Comparison of ENCODE assay signal across 8 cellular contexts in the genomic region with DNA sequence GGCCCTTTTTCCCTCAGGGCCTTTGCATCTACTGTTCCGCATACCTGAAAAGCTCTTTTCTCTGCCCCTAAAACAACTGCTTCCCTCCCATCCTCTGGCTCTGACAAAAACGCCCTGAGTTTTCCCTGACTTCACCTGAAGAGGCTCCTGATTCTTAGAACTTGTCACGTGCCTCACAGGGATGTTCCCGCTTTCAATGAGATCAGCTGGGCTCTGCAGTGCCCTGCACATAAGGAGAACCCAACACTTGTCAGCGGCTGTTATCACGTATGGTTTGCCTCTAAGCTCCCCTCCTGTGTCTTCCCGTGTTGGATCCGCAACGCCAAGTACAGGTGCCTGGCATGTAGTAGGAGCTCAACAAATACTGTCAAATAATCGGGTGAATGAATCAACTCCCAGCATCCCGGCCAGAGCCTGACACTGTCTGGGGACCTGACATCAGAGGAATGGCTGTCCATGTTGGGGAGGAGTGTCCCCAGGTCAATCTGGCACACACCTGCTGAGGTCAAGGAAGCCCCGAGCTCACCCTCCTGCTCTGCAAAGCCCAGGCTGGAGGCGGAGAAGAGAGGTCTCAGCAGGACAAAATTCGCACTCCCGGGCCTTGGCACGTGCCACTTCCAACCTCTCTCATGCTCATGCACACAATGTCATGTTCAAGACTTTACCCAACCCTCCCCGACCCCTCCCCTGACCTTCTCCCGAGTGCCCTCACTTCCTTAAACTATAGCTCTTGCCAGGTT. TPM values are rescaled to one million over a fixed set of nuclear protein-coding genes. Genes with fewer than 3 reads are reported as not detected.
A peak's percentile ranks its signal among the peaks of the same experiment; 100 is the strongest.
DNase-seq lines count a peak whose midpoint lies in the region; ATAC-seq lines count a peak whose summit lies in the region.

No MANE protein-coding gene starts in this region.

- peak overlapping the region; percentile 64 to 65 for H3K27ac Mint-ChIP-seq in T-cell
- H3K27ac Mint-ChIP-seq in stimulated activated naive B cell treated with anti-CD40 and anti-IgM and Interleukin-4, amounts not matched to agents 10 μg/mL and 1 μg/mL and 100 μg/mL, for 72 hours: peak overlapping the region; percentile 75

- 54% methylated on average over 18 of the region's 18 CpGs for WGBS in right cardiac atrium

- peaks cover 3% of the 10 kb centered on the region for H3K36me3 Mint-ChIP-seq in T-cell
- H3K36me3 Mint-ChIP-seq in stimulated activated naive B cell treated with anti-CD40 and anti-IgM and Interleukin-4, amounts not matched to agents 10 μg/mL and 1 μg/mL and 100 μg/mL, for 72 hours: peaks cover 4 to 5% of the 10 kb centered on the region in 2 donors

- peaks cover 0 to 4% of the 10 kb centered on the region in 2 donors for H3K27me3 Mint-ChIP-seq in T-cell
- no peaks in the 10 kb centered on the region for H3K27me3 Mint-ChIP-seq in stimulated activated naive B cell treated with anti-CD40 and anti-IgM and Interleukin-4, amounts not matched to agents 10 μg/mL and 1 μg/mL and 100 μg/mL, for 72 hours

- no peaks in the 10 kb centered on the region for H3K27me3 ChIP-seq in right cardiac atrium (ENCODE audit: control insufficient read depth, insufficient read depth)

- no peaks in the 10 kb centered on the region for H3K9me3 Mint-ChIP-seq in T-cell
- no peaks in the 10 kb centered on the region for H3K9me3 Mint-ChIP-seq in stimulated activated naive B cell treated with anti-CD40 and anti-IgM and Interleukin-4, amounts not matched to agents 10 μg/mL and 1 μg/mL and 100 μg/mL, for 72 hours

- POLR2A ChIA-PET in T-cell (lab: Charles Lee): interaction anchor here (0.6 to 0.9 kb wide), 2 partner anchors 29 to 60 kb away, joined by 6 to 7 read pairs; no protein-coding TSS in a partner anchor

- no peak overlapping the region for H3K4me3 ChIP-seq in right cardiac atrium (ENCODE audit: low read length)

- H3K9me3 ChIP-seq in right cardiac atrium (ENCODE audit: control insufficient read depth, low read length): no peaks in the 10 kb centered on the region

- CTCF ChIA-PET in T-cell (lab: Charles Lee): interaction anchor here (0.5 to 4.2 kb wide), 11 partner anchors 9 to 1909 kb away, joined by 3 to 20 read pairs (median 4); partner anchors contain the start of genes PC (in 1 of the 2) and POLD4 (in 1 of the 2)

- H3K4me1 ChIP-seq in right cardiac atrium (ENCODE audit: control insufficient read depth, insufficient read depth, low read length): no peaks in the 10 kb centered on the region

- peak overlapping the region; percentile 52 to 67 (median 53) for H3K4me3 Mint-ChIP-seq in T-cell
- H3K4me3 Mint-ChIP-seq in stimulated activated naive B cell treated with anti-CD40 and anti-IgM and Interleukin-4, amounts not matched to agents 10 μg/mL and 1 μg/mL and 100 μg/mL, for 72 hours: peak overlapping the region; percentile 68 to 81

- ATAC-seq in T-cell (replicated peaks in 1 of 4) (no peak), right cardiac atrium (no peak), HG03025 (IDR thresholded peaks at IDR 0.05; ENCODE audit: low FRiP score, unreplicated experiment) (no peak)
- ATAC-seq in stimulated activated naive B cell treated with anti-CD40 and anti-IgM and Interleukin-4, amounts not matched to agents 10 μg/mL and 1 μg/mL and 100 μg/mL, for 72 hours (replicated peaks): no peak

- H3K4me1 Mint-ChIP-seq in T-cell: peaks cover 32 to 49% (median 38%) of the 10 kb centered on the region in 3 donors
- peaks cover 31 to 53% of the 10 kb centered on the region in 2 donors for H3K4me1 Mint-ChIP-seq in stimulated activated naive B cell treated with anti-CD40 and anti-IgM and Interleukin-4, amounts not matched to agents 10 μg/mL and 1 μg/mL and 100 μg/mL, for 72 hours

- DNase-seq in NCI-H1417 (lab: John Stamatoyannopoulos, UW): peak; percentile 15 to 52 (median 42)
- no peak for DNase-seq in NCI-H1417 treated with DMSO at 0.1 percent for 48 hours (lab: John Stamatoyannopoulos, UW)
- no peak for DNase-seq in T-cell
- DNase-seq in right cardiac atrium: peak; percentile 26 to 64 (median 60)
- DNase-seq in stimulated activated naive B cell treated with anti-CD40 and anti-IgM and Interleukin-4, amounts not matched to agents 10 μg/mL and 1 μg/mL and 100 μg/mL, for 72 hours: no peak
- no peak for DNase-seq in NCI-H1092 (lab: John Stamatoyannopoulos, UW)
- DNase-seq in OCI-M1 (lab: John Stamatoyannopoulos, UW): no peak

- H3K27ac ChIP-seq in right cardiac atrium (ENCODE audit: low read length): no peak overlapping the region

- intact Hi-C loops in right cardiac atrium (cut with DNase I): no loop called here

RNA-seq across cellular contexts. Expression of gene GRK2, which starts 4.2 kb away (rescaled TPM):
- total RNA-seq in T-cell (100 to 1,000 TPM; 267 to 394 (median 382) TPM), right cardiac atrium (10 to 100 TPM; 50.4 to 56.5 (median 52.5) TPM)
- polyA plus RNA-seq in right cardiac atrium: 56.6 TPM

RNA-seq across cellular contexts. Expression of gene ANKRD13D, which starts 27.0 kb away (rescaled TPM):
- total RNA-seq in T-cell: 100 to 1,000 TPM; 150 to 249 (median 237) TPM
- 10 to 100 TPM; 20.0 to 25.3 (median 22.8) TPM for total RNA-seq in right cardiac atrium
- 18.0 TPM for polyA plus RNA-seq in right cardiac atrium

RNA-seq across cellular contexts. Expression of gene SSH3, which starts 41.2 kb away (rescaled TPM):
- total RNA-seq in T-cell (10 to 100 TPM; 11.5 to 30.9 (median 26.7) TPM), right cardiac atrium (10 to 100 TPM; 23.9 to 25.9 (median 25.1) TPM)
- 14.9 TPM for polyA plus RNA-seq in right cardiac atrium

Comparison
In these comparisons a context has a peak if more than half of its experiments do, and no peak if none do; other contexts are left out.
1. DNase-seq: peak in NCI-H1417 (3 of 3) and right cardiac atrium (3 of 3); none in NCI-H1417 treated with DMSO at 0.1 percent for 48 hours (single experiment), T-cell (0 of 34), stimulated activated naive B cell treated with anti-CD40 and anti-IgM and Interleukin-4, amounts not matched to agents 10 μg/mL and 1 μg/mL and 100 μg/mL, for 72 hours (single experiment), NCI-H1092 (single experiment) and OCI-M1 (single experiment).
2. RNA of gene GRK2, which starts 4.2 kb away (total RNA-seq): 267 to 394 TPM in T-cell; 50.4 to 56.5 TPM in right cardiac atrium; every median in the first group is over 4 times any median in the second.
3. RNA of gene ANKRD13D, which starts 27.0 kb away (total RNA-seq): 150 to 249 TPM in T-cell; 20.0 to 25.3 TPM in right cardiac atrium; every median in the first group is over 4 times any median in the second.